Comparison of ENCODE assay signal across 1 cellular context in the genomic region with DNA sequence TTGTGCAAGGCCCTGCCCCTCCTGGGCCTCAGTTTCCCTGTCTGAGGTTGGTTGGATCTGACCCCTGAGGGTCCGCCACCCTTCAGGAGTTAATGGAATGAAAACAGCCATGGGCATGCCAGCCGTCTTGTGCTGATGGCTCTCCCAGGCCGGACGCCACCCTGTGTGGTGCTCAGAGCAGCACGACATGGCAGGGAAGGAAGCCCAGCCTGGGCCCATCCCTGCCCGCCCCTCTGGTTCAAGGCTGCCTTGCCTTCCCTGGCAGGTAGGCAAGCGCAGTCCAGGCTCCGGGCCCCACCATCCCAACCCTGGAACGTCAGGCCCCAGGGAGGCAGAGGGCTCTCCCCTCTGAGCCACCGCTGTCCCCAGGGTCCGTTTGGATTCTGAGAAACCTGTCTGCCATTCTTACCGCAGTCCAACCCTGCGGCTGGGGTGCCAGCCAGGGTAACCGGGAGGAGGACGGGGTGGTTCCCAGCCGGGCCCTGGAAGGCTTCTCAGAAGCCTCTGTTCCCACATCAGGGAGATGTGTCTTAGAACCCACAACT.
TF ChIP-seq lines count a peak whose summit lies in the region.

No MANE protein-coding gene starts in this region.

TF ChIP-seq in liver, 16 proteins besides CTCF, POLR2A, EP300 and RAD21 (continued from another document):
- TF ChIP-seq REST (IDR thresholded peaks at IDR 0.05): no peak
- no peak for TF ChIP-seq EGR1 (IDR thresholded peaks at IDR 0.05; ENCODE audit: low read depth in 2 of 2)
- TF ChIP-seq NR2F2 (IDR thresholded peaks at IDR 0.05): no peak
